ENCODE assay signal across 9 cellular contexts in genomic region chr11:7098235-7098832, GRCh38. TPM values are rescaled to one million over a fixed set of nuclear protein-coding genes. Genes with fewer than 3 reads are reported as not detected.
DNase-seq lines count a peak whose midpoint lies in the region; ATAC-seq and TF ChIP-seq lines count a peak whose summit lies in the region.
"Had no signal": no experiment of that assay in that cellular context is flagged by ENCODE, and none has a peak within 500 bp of the region (broad histone marks: within the 10 kb centered on the region; RNA-seq: fewer than 3 reads in every experiment).

No MANE protein-coding gene starts in this region.

- H3K27me3 ChIP-seq in CD4-positive, alpha-beta T cell (ENCODE audit: control insufficient read depth, insufficient read depth, low read length) = peaks cover 30% of the 10 kb centered on the region
- H3K27me3 ChIP-seq in breast epithelium = no peaks in the 10 kb centered on the region
- peaks cover 4% of the 10 kb centered on the region for H3K27me3 ChIP-seq in kidney epithelial cell (ENCODE audit: control insufficient read depth, insufficient read depth, low read length)
- no peaks in the 10 kb centered on the region for H3K27me3 ChIP-seq in tibial nerve

- POLR2A ChIA-PET in CD4-positive, alpha-beta T cell (lab: Charles Lee) = interaction anchor here (1.6 kb wide), 1 partner anchor 889 kb away, joined by 3 read pairs; the partner anchor contains the start of gene EIF3F

- no peak overlapping the region for H3K27ac ChIP-seq in CD4-positive, alpha-beta T cell (ENCODE audit: low read depth, low read length)
- H3K27ac ChIP-seq in breast epithelium = no peak overlapping the region
- H3K27ac ChIP-seq in tibial nerve = no peak overlapping the region

- no peaks in the 10 kb centered on the region for H3K36me3 Mint-ChIP-seq in CD4-positive, alpha-beta T cell (ENCODE audit: low read depth)

- H3K36me3 ChIP-seq in breast epithelium (no peaks in the 10 kb centered on the region), kidney epithelial cell (ENCODE audit: control insufficient read depth, insufficient read depth, low read length) (no peaks in the 10 kb centered on the region), tibial nerve (no peaks in the 10 kb centered on the region)

- 2 to 4% methylated on average over 2 of the region's 2 CpGs for WGBS in tibial nerve, 2 donors

- CTCF ChIA-PET in CD4-positive, alpha-beta T cell (lab: Charles Lee) = interaction anchor here (1.0 to 1.3 kb wide), 5 partner anchors 344 to 607 kb away, joined by 3 to 13 read pairs (median 3); no protein-coding TSS in a partner anchor

- DNase-seq in CD4-positive, alpha-beta T cell = no peak
- DNase-seq in NCI-H748 treated with DMSO at 0.1 percent for 48 hours (lab: John Stamatoyannopoulos, UW) (peak; percentile 61), breast epithelium (ENCODE audit: low spot score in 2 of 2) (no peak), kidney epithelial cell (ENCODE audit: low read depth) (peak; percentile 1), tibial nerve (ENCODE audit: low spot score in 2 of 2) (peak in 1 of 2 donors; percentile 8)
- no peak for DNase-seq in activated CD4-positive, CD25-positive, alpha-beta regulatory T cell (lab: John Stamatoyannopoulos, UW)

- no peaks in the 10 kb centered on the region for H3K9me3 Mint-ChIP-seq in CD4-positive, alpha-beta T cell

- intact Hi-C loops in CD4-positive, alpha-beta T cell (cut with DNase I, micrococcal nuclease) = loop anchor here (1.0 to 10.0 kb wide), 5 partner anchors 344 to 886 kb away; partner anchors contain the start of gene EIF3F (in 1 of the 2)
- intact Hi-C loops in breast epithelium (cut with DNase I; ENCODE audit: low total_unique reads) = no loop called here

- peak; percentile 72 for TF ChIP-seq CTCF in CD4-positive, alpha-beta T cell (IDR thresholded peaks at IDR 0.05)
- peak; percentile 19 to 72 (median 48) for TF ChIP-seq CTCF in breast epithelium (IDR thresholded peaks at IDR 0.05)
- TF ChIP-seq CTCF in kidney epithelial cell (IDR thresholded peaks at IDR 0.05; ENCODE audit: insufficient read depth, low read length, poor library complexity, severe bottlenecking) = peak; percentile 47
- peak; percentile 42 to 76 (median 57) for TF ChIP-seq CTCF in tibial nerve (IDR thresholded peaks at IDR 0.05)

- H3K9me3 ChIP-seq in CD4-positive, alpha-beta T cell (ENCODE audit: control insufficient read depth, low read length) = no peaks in the 10 kb centered on the region
- H3K9me3 ChIP-seq in breast epithelium = no peaks in the 10 kb centered on the region
- no peaks in the 10 kb centered on the region for H3K9me3 ChIP-seq in tibial nerve

- peak; percentile 54 for ATAC-seq in CD4-positive, alpha-beta T cell (ENCODE audit: poor library complexity)
- ATAC-seq in GM18870 (IDR thresholded peaks at IDR 0.05; ENCODE audit: unreplicated experiment) (peak; percentile 83), HG03442 (IDR thresholded peaks at IDR 0.05; ENCODE audit: unreplicated experiment) (peak; percentile 69)

- H3K27me3 Mint-ChIP-seq in CD4-positive, alpha-beta T cell = peaks cover 31% of the 10 kb centered on the region

- no peak overlapping the region for H3K4me3 Mint-ChIP-seq in CD4-positive, alpha-beta T cell

- H3K27ac Mint-ChIP-seq in CD4-positive, alpha-beta T cell = no peak overlapping the region

- no peak for TF ChIP-seq EP300 in tibial nerve (IDR thresholded peaks at IDR 0.05)

- H3K4me3 ChIP-seq in breast epithelium = no peak overlapping the region
- no peak overlapping the region for H3K4me3 ChIP-seq in kidney epithelial cell (ENCODE audit: low read depth, low read length)
- H3K4me3 ChIP-seq in tibial nerve = no peak overlapping the region

- TF ChIP-seq POLR2A in breast epithelium (IDR thresholded peaks at IDR 0.05) (no peak), tibial nerve (IDR thresholded peaks at IDR 0.05) (no peak)

- H3K4me1 Mint-ChIP-seq in CD4-positive, alpha-beta T cell (ENCODE audit: low read depth) = no peaks in the 10 kb centered on the region

- H3K4me1 ChIP-seq in breast epithelium (no peaks in the 10 kb centered on the region), tibial nerve (no peaks in the 10 kb centered on the region)

RNA-seq across cellular contexts. Expression of gene RBMXL2, which starts 9.5 kb away (rescaled TPM):
- under 1 TPM in 1 of 2 experiments, not detected in 1; 0.14 TPM for total RNA-seq in CD4-positive, alpha-beta T cell
- total RNA-seq in breast epithelium (under 1 TPM in 1 of 3 donors, not detected in 2; 0.15 TPM), kidney epithelial cell (0.21 and 0.50 TPM in 2 replicates), tibial nerve (1 to 10 TPM in 1 of 4 donors, not detected in 3; 3.5 TPM)
- total RNA-seq: skeletal muscle tissue had no signal

Comparison
In these comparisons a context has a peak if more than half of its experiments do, and no peak if none do; other contexts are left out.
1. DNase-seq: peak in NCI-H748 treated with DMSO at 0.1 percent for 48 hours (single experiment) and kidney epithelial cell (single experiment); none in CD4-positive, alpha-beta T cell (0 of 10), breast epithelium (0 of 2) and activated CD4-positive, CD25-positive, alpha-beta regulatory T cell (0 of 4).
2. Peak in every context shown above with its lines, with median percentiles within 50 percentile points of each other: ATAC-seq and CTCF ChIP-seq.